ENCODE assay signal across 7 cellular contexts in the genomic region with DNA sequence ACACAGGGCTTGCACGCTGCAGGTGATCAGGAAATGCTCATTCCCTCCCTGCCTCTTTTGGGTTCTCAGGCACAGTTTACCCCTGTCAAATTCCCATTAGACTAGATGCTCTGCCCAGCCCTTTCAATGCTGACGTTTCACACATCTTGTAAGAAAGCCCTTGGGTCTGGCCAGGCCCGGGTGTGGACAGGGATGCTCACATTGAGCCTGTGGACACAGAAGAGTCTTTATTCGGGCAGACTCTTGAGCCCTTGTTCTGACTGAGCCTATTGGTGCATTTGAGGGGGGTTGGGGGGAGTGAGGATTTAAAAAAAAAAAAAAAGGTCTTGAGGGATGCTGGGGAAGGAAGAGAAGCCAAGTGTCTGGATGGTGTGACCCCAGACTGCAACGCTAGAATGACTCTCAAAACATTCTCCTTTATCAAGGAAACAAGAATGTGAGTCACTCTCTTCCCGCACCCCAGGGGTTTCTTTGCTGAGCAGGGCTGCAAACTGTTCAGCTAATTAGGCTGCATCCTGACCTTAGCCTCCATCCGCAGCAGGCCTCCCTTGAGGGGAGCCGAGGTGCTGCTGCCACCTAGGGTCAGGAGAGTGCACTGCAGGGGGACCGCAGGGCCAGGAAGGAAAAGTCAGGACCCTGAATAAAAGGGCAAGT. TPM values are rescaled to one million over a fixed set of nuclear protein-coding genes. Genes with fewer than 3 reads are reported as not detected.
A peak's percentile ranks its signal among the peaks of the same experiment; 100 is the strongest.
DNase-seq lines count a peak whose midpoint lies in the region; ATAC-seq and TF ChIP-seq lines count a peak whose summit lies in the region.

No MANE protein-coding gene starts in this region.

- H2AK5ac ChIP-seq in H9 (ENCODE audit: insufficient read length, low read length), result no peak overlapping the region

- H3K27ac ChIP-seq in H9 (ENCODE audit: insufficient read length, low read depth, low read length) (no peak overlapping the region), coronary artery (no peak overlapping the region), right lobe of liver (no peak overlapping the region)

- peaks cover 40 to 41% of the 10 kb centered on the region in 2 experiments for H3K4me1 Mint-ChIP-seq in H9

- H3K4me2 ChIP-seq in H9 (ENCODE audit: insufficient read depth, insufficient read length, low read length), result no peak overlapping the region

- H3K4me3 ChIP-seq in GM12864 (ENCODE audit: low read depth, low read length) (no peak overlapping the region), coronary artery (no peak overlapping the region), right lobe of liver (no peak overlapping the region)

- H3K4me1 ChIP-seq in H9 (ENCODE audit: insufficient read depth, low read length), result no peaks in the 10 kb centered on the region; the same call in 1 of the 2 replicates
- peaks cover 0 to 6% (median 0%) of the 10 kb centered on the region in 4 donors for H3K4me1 ChIP-seq in right lobe of liver

- peak; percentile 80 to 91 (median 84) for ATAC-seq in right lobe of liver

- H2BK12ac ChIP-seq in H9 (ENCODE audit: insufficient read length, low read depth, low read length), result no peak overlapping the region

- H3T11ph ChIP-seq in H9 (ENCODE audit: low read length), result no peak overlapping the region

- no peak overlapping the region for H3K18ac ChIP-seq in H9 (ENCODE audit: insufficient read length, low read depth, low read length)

- H2AFZ ChIP-seq in H9 (ENCODE audit: low read length), result no peak overlapping the region

- H3K79me2 ChIP-seq in H9 (ENCODE audit: insufficient read depth, low read length), result no peaks in the 10 kb centered on the region

- no peak overlapping the region for H3K9ac ChIP-seq in H9 (ENCODE audit: extremely low read depth, insufficient read length, low read length)

- H3K23ac ChIP-seq in H9 (ENCODE audit: insufficient read length, low read depth, low read length), result no peak overlapping the region

- intact Hi-C loops in right lobe of liver (cut with DNase I), result loop anchor here (5.0 to 10.0 kb wide), 2 partner anchors 473 to 1190 kb away; partner anchors contain the start of gene CXCL12 (in 1 of the 2)

- H3K27me3 Mint-ChIP-seq in H9 (ENCODE audit: low read depth), result peaks cover 49% of the 10 kb centered on the region

- H2BK15ac ChIP-seq in H9 (ENCODE audit: low read depth, low read length), result no peak overlapping the region

- H3K14ac ChIP-seq in H9 (ENCODE audit: insufficient read depth, low read length), result no peak overlapping the region

- TF ChIP-seq POLR2A in right lobe of liver (IDR thresholded peaks at IDR 0.05), result no peak

- no peak overlapping the region for H2BK120ac ChIP-seq in H9 (ENCODE audit: low read depth, low read length, poor library complexity, severe bottlenecking)

- H3K9me3 ChIP-seq in H9 (ENCODE audit: control insufficient read depth, low read depth, low read length), result no peaks in the 10 kb centered on the region
- no peaks in the 10 kb centered on the region for H3K9me3 ChIP-seq in right lobe of liver

- TF ChIP-seq CTCF in GM12864 (IDR thresholded peaks at IDR 0.05; ENCODE audit: low read depth, low read length, missing control alignments), result peak; percentile 98
- TF ChIP-seq CTCF in H9 (conservative IDR thresholded peaks at IDR 0.05), result peak; percentile 99
- peak; percentile 98 for TF ChIP-seq CTCF in coronary artery (IDR thresholded peaks at IDR 0.05)
- TF ChIP-seq CTCF in right lobe of liver (IDR thresholded peaks at IDR 0.05), result peak; percentile 89 to 98 (median 98)

- H3K27me3 ChIP-seq in H9 (ENCODE audit: insufficient read depth, low read length) (no peaks in the 10 kb centered on the region; the same call in 1 of the 2 replicates), right lobe of liver (no peaks in the 10 kb centered on the region)

- no peak overlapping the region for H3K27ac Mint-ChIP-seq in H9

- no peaks in the 10 kb centered on the region for H3K79me1 ChIP-seq in H9 (ENCODE audit: insufficient read depth, low read depth, low read length, poor library complexity, severe bottlenecking)

- no peak overlapping the region for H2BK20ac ChIP-seq in H9 (ENCODE audit: low read depth, low read length, poor library complexity, severe bottlenecking)

- H4K91ac ChIP-seq in H9 (ENCODE audit: insufficient read length, low read depth, low read length), result no peak overlapping the region

- H3K36me3 ChIP-seq in right lobe of liver, result no peaks in the 10 kb centered on the region

- H2BK5ac ChIP-seq in H9 (ENCODE audit: insufficient read length, low read length), result no peak overlapping the region

- no peaks in the 10 kb centered on the region; a peak in 1 of 7 replicates for H3K36me3 Mint-ChIP-seq in H9 (ENCODE audit: insufficient read depth in 1 of 3, low read depth in 3 of 3)

- no peak for DNase-seq in GM12864 (ENCODE audit: low read depth)
- DNase-seq in H9, result peak; percentile 92
- peak; percentile 62 for DNase-seq in NAMALWA (ENCODE audit: low spot score)
- peak; percentile 49 to 54 for DNase-seq in activated CD4-positive, alpha-beta T cell treated with anti-CD3 and anti-CD28 coated beads for 24 hours (ENCODE audit: low read depth in 2 of 2)
- no peak for DNase-seq in coronary artery (ENCODE audit: low spot score)
- peak in 2 of 3 donors; percentile 53 to 70 for DNase-seq in right lobe of liver
- DNase-seq in stimulated activated CD8-positive, alpha-beta memory T cell treated with anti-CD3 and anti-CD28 coated beads, Interleukin-15, amount 100 ng/mL, for 1 hour (ENCODE audit: low read depth), result peak; percentile 27

- no peak overlapping the region for H4K8ac ChIP-seq in H9 (replicated peaks; ENCODE audit: insufficient read length, low read depth, low read length)

- WGBS in H9 (ENCODE audit: extremely low coverage, insufficient read length, low lambda C conversion rate), result no CpG with 5 or more reads among the region's 9 CpGs
- WGBS in right lobe of liver (ENCODE audit: insufficient coverage, low coverage, low lambda C conversion rate, missing lambda C conversion rate), result 30% methylated on average over 9 of the region's 9 CpGs

- no peaks in the 10 kb centered on the region for H4K20me1 ChIP-seq in H9 (ENCODE audit: control insufficient read depth, insufficient read depth, insufficient read length)

- no peak overlapping the region for H4K5ac ChIP-seq in H9 (ENCODE audit: insufficient read length, low read depth, low read length)

- H3K23me2 ChIP-seq in H9 (ENCODE audit: insufficient read length, low read depth, low read length, poor library complexity, severe bottlenecking), result no peaks in the 10 kb centered on the region

- no peak overlapping the region for H3K4ac ChIP-seq in H9 (ENCODE audit: low read depth, low read length)

- H3K9me3 Mint-ChIP-seq in H9, result no peaks in the 10 kb centered on the region

- H3K56ac ChIP-seq in H9 (ENCODE audit: insufficient read length, low read depth, low read length), result no peak overlapping the region

- no peak overlapping the region for H3K4me3 Mint-ChIP-seq in H9

RNA-seq across cellular contexts. Expression of gene TMEM72, which starts 53.6 kb away (rescaled TPM):
- total RNA-seq in H9 (2021), result not detected in 2 replicates
- total RNA-seq in right lobe of liver, result not detected

Comparison
In these comparisons a context has a peak if more than half of its experiments do, and no peak if none do; other contexts are left out.
1. DNase-seq: peak in H9 (single experiment), NAMALWA (single experiment), activated CD4-positive, alpha-beta T cell treated with anti-CD3 and anti-CD28 coated beads for 24 hours (2 of 2), right lobe of liver (2 of 3) and stimulated activated CD8-positive, alpha-beta memory T cell treated with anti-CD3 and anti-CD28 coated beads, Interleukin-15, amount 100 ng/mL, for 1 hour (single experiment); none in GM12864 (single experiment) and coronary artery (single experiment).
2. Peak in every context shown above with its lines, with median percentiles within 50 percentile points of each other: CTCF ChIP-seq.